23 cellular contexts compared by ENCODE assay signal in genomic region chr4:1405636-1406415, GRCh38. TPM values are rescaled to one million over a fixed set of nuclear protein-coding genes. Genes with fewer than 3 reads are reported as not detected.
DNase-seq lines count a peak whose midpoint lies in the region; ATAC-seq, FAIRE-seq and TF ChIP-seq lines count a peak whose summit lies in the region.
"Had no signal": no experiment of that assay in that cellular context is flagged by ENCODE, and none has a peak within 500 bp of the region (broad histone marks: within the 10 kb centered on the region; RNA-seq: fewer than 3 reads in every experiment).

No MANE protein-coding gene starts in this region.

- H3K4me1 Mint-ChIP-seq in activated T-cell treated with anti-CD3 and anti-CD28 coated beads, Interleukin-2, amount 50 U/mL, for 72 hours (ENCODE audit: low read depth) = peaks cover 8% of the 10 kb centered on the region
- H3K4me1 Mint-ChIP-seq in chondrocyte (ENCODE audit: low read depth) = no peaks in the 10 kb centered on the region

- no peak overlapping the region for H3K27ac Mint-ChIP-seq in activated T-cell treated with anti-CD3 and anti-CD28 coated beads, Interleukin-2, amount 50 U/mL, for 72 hours
- no peak overlapping the region for H3K27ac Mint-ChIP-seq in chondrocyte (ENCODE audit: unreplicated experiment)
- H3K27ac Mint-ChIP-seq: HFFc6 had no signal

- ATAC-seq in activated T-cell treated with anti-CD3 and anti-CD28 coated beads, Interleukin-2, amount 50 U/mL, for 72 hours (replicated peaks in 1 of 2) = no peak
- no peak for ATAC-seq in HG03460 (IDR thresholded peaks at IDR 0.05; ENCODE audit: unreplicated experiment)
- ATAC-seq: esophagus mucosa, gastrocnemius medialis, left ventricle myocardium superior had no signal

- no peaks in the 10 kb centered on the region for H3K9me3 ChIP-seq in osteoblast (ENCODE audit: low read depth, low read length)
- H3K9me3 ChIP-seq: adrenal gland, gastrocnemius medialis had no signal

- H3K4me3 ChIP-seq in osteoblast (ENCODE audit: insufficient read depth, low read length) = no peak overlapping the region
- H3K4me3 ChIP-seq: adrenal gland had no signal

- no peaks in the 10 kb centered on the region for H3K36me3 ChIP-seq in osteoblast (ENCODE audit: insufficient read depth, low read length)
- H3K36me3 ChIP-seq: adrenal gland, gastrocnemius medialis had no signal

- no peak overlapping the region for H3K4me2 ChIP-seq in osteoblast (ENCODE audit: insufficient read depth, low read length)

- H3K27me3 ChIP-seq in osteoblast (ENCODE audit: insufficient read depth, low read length) = peaks cover 65% of the 10 kb centered on the region

- H2AFZ ChIP-seq in osteoblast (ENCODE audit: low read length) = no peak overlapping the region

- no peak overlapping the region for H3K27ac ChIP-seq in osteoblast (ENCODE audit: low read depth, low read length)
- H3K27ac ChIP-seq: adrenal gland, gastrocnemius medialis had no signal

- peaks cover 49% of the 10 kb centered on the region for H3K27me3 Mint-ChIP-seq in activated T-cell treated with anti-CD3 and anti-CD28 coated beads, Interleukin-2, amount 50 U/mL, for 72 hours (ENCODE audit: low read depth)
- H3K27me3 Mint-ChIP-seq in chondrocyte (ENCODE audit: low read depth) = peaks cover 12% of the 10 kb centered on the region

- peaks cover 3% of the 10 kb centered on the region for H4K20me1 ChIP-seq in osteoblast (ENCODE audit: insufficient read depth, low read length)

- H3K4me3 Mint-ChIP-seq in activated T-cell treated with anti-CD3 and anti-CD28 coated beads, Interleukin-2, amount 50 U/mL, for 72 hours = no peak overlapping the region
- H3K4me3 Mint-ChIP-seq in chondrocyte (ENCODE audit: unreplicated experiment) = no peak overlapping the region
- H3K4me3 Mint-ChIP-seq: HFFc6 had no signal

- peak; percentile 12 for DNase-seq in activated T-cell treated with anti-CD3 and anti-CD28 coated beads, Interleukin-2, amount 50 U/mL, for 1 hour
- no peak for DNase-seq in activated T-cell treated with anti-CD3 and anti-CD28 coated beads, Interleukin-2, amount 50 U/mL, for 72 hours
- peak; percentile 40 for DNase-seq in GM10266 (ENCODE audit: extremely low spot score)
- peak; percentile 87 for DNase-seq in chondrocyte (ENCODE audit: low spot score)
- DNase-seq in osteoblast (ENCODE audit: insufficient read length, low spot score, missing footprints) = peak; percentile 90
- no peak for DNase-seq in GM19239 (ENCODE audit: insufficient read length, low spot score)
- no peak for DNase-seq in NCI-H146 (lab: John Stamatoyannopoulos, UW)
- DNase-seq: activated CD4-positive, alpha-beta memory T cell treated with anti-CD3 and anti-CD28 coated beads, Interleukin-2, amount 10 ng/mL, durations not matched to agents 7 days and 5 days; DMS153; gastrocnemius medialis; HFFc6; left ventricle myocardium superior; MM.1S; NCI-H1930; NCI-H524 treated with DMSO at 0.1 percent for 48 hours had no signal

- H3K36me3 Mint-ChIP-seq in activated T-cell treated with anti-CD3 and anti-CD28 coated beads, Interleukin-2, amount 50 U/mL, for 72 hours (ENCODE audit: insufficient read depth in 2 of 2) = no peaks in the 10 kb centered on the region
- H3K36me3 Mint-ChIP-seq in chondrocyte (ENCODE audit: low read depth) = no peaks in the 10 kb centered on the region

- H3K9me3 Mint-ChIP-seq in activated T-cell treated with anti-CD3 and anti-CD28 coated beads, Interleukin-2, amount 50 U/mL, for 72 hours = no peaks in the 10 kb centered on the region
- H3K9me3 Mint-ChIP-seq in chondrocyte (ENCODE audit: low read depth) = no peaks in the 10 kb centered on the region
- H3K9me3 Mint-ChIP-seq: activated CD4-positive, alpha-beta memory T cell treated with anti-CD3 and anti-CD28 coated beads, Interleukin-2, amount 10 ng/mL, durations not matched to agents 7 days and 5 days had no signal

- TF ChIP-seq CTCF in GM10266 (IDR thresholded peaks at IDR 0.05; ENCODE audit: control insufficient read depth, insufficient read depth, low read depth, missing control alignments) (no peak), chondrocyte (IDR thresholded peaks at IDR 0.05) (no peak), osteoblast (IDR thresholded peaks at IDR 0.05; ENCODE audit: extremely low read depth, low read depth, low read length) (no peak)

- FAIRE-seq in GM19239 (lab: Jason Lieb, UNC) = no peak
- FAIRE-seq: bronchial epithelial cell had no signal

- H3K4me1 ChIP-seq in osteoblast (ENCODE audit: insufficient read depth, low read length) = no peaks in the 10 kb centered on the region
- H3K4me1 ChIP-seq: adrenal gland had no signal

- H3K79me2 ChIP-seq in osteoblast (ENCODE audit: insufficient read depth, low read length) = no peaks in the 10 kb centered on the region

RNA-seq across cellular contexts. Expression of gene NKX1-1, which starts 0.4 kb away (rescaled TPM):
- not detected for total RNA-seq in activated T-cell treated with anti-CD3 and anti-CD28 coated beads, Interleukin-2, amount 50 U/mL, for 72 hours
- not detected in 3 replicates for total RNA-seq in chondrocyte
- not detected in 2 replicates for total RNA-seq in osteoblast
- total RNA-seq: activated CD4-positive, alpha-beta memory T cell treated with anti-CD3 and anti-CD28 coated beads, Interleukin-2, amount 10 ng/mL, durations not matched to agents 7 days and 5 days; activated T-helper 2 cell treated with anti-CD3 and anti-CD28 coated beads, Interferon-gamma antibody, Interleukin-2, Interleukin-4, amounts not matched to agents 10 μg/mL and 5 μg/mL and 100 μg/mL, durations not matched to agents 14 hours and 24 hours and 36 hours; adrenal gland; bronchial epithelial cell; esophagus mucosa; gastrocnemius medialis; HFFc6; left ventricle myocardium superior; mucosa of gallbladder; renal cortical epithelial cell; temporal lobe had no signal

RNA-seq across cellular contexts. Expression of gene UVSSA, which starts 58.8 kb away (rescaled TPM):
- 10 to 100 TPM; 23.0 to 25.8 TPM for total RNA-seq in activated T-cell treated with anti-CD3 and anti-CD28 coated beads, Interleukin-2, amount 50 U/mL, for 72 hours
- total RNA-seq in chondrocyte (20.7 to 35.1 TPM (median 20.9 TPM) in 3 replicates), osteoblast (12.7 and 14.8 TPM in 2 replicates)

Comparison
In these comparisons a context has a peak if more than half of its experiments do, and no peak if none do; other contexts are left out.
1. DNase-seq: peak in activated T-cell treated with anti-CD3 and anti-CD28 coated beads, Interleukin-2, amount 50 U/mL, for 1 hour (single experiment), GM10266 (single experiment), chondrocyte (single experiment) and osteoblast (single experiment); none in activated T-cell treated with anti-CD3 and anti-CD28 coated beads, Interleukin-2, amount 50 U/mL, for 72 hours (0 of 2), GM19239 (single experiment) and NCI-H146 (single experiment).